2 cellular contexts compared by ENCODE assay signal in genomic region chr19:3471954-3472655, GRCh38.
TF ChIP-seq lines count a peak whose summit lies in the region.

No MANE protein-coding gene starts in this region.

TF ChIP-seq in GM12878, 131 proteins besides CTCF, POLR2A, EP300 and RAD21:
- TF ChIP-seq SMC3 (IDR thresholded peaks at IDR 0.05; ENCODE audit: borderline replicate concordance, low read length), result peak; percentile 52
- TF ChIP-seq EGR1 (IDR thresholded peaks at IDR 0.05; ENCODE audit: borderline replicate concordance in 1 of 2, low read depth in 2 of 2, low read length in 2 of 2), result 0 out of 3 replicates have a peak, but pooled peaks of 1 of the 2 experiments have one; percentile 43
- TF ChIP-seq SPI1 (IDR thresholded peaks at IDR 0.05; ENCODE audit: borderline replicate concordance, insufficient read depth, low read depth, low read length), result peak; percentile 69; the same call in 1 of the 2 replicates
- no peak for TF ChIP-seq CHD4 (IDR thresholded peaks at IDR 0.05)
- TF ChIP-seq FOXM1 (IDR thresholded peaks at IDR 0.05; ENCODE audit: low read depth, low read length), result no peak
- TF ChIP-seq IKZF1 (conservative IDR thresholded peaks at IDR 0.05), result no peak
- no peak for TF ChIP-seq YY1 (IDR thresholded peaks at IDR 0.05; ENCODE audit: low read depth, low read length)
- no peak for TF ChIP-seq USF2 (IDR thresholded peaks at IDR 0.05; ENCODE audit: borderline replicate concordance, low read depth, low read length)
- TF ChIP-seq CREB1 (IDR thresholded peaks at IDR 0.05; ENCODE audit: low read depth), result no peak
- TF ChIP-seq MYB (IDR thresholded peaks at IDR 0.05; ENCODE audit: borderline replicate concordance, low read depth, low read length), result no peak
TF ChIP-seq in GM12878: peak in this region for 3.

TF ChIP-seq in liver, 16 proteins besides CTCF, POLR2A, EP300 and RAD21:
- TF ChIP-seq YY1 (IDR thresholded peaks at IDR 0.05) (no peak), FOXA1 (IDR thresholded peaks at IDR 0.05) (no peak), SP1 (IDR thresholded peaks at IDR 0.05) (no peak), GABPA (IDR thresholded peaks at IDR 0.05 in 1 of 2, conservative IDR thresholded peaks at IDR 0.05 in 1 of 2) (no peak), RXRA (IDR thresholded peaks at IDR 0.05) (no peak), MAX (IDR thresholded peaks at IDR 0.05) (no peak), HNF4G (IDR thresholded peaks at IDR 0.05) (no peak), FOXA2 (IDR thresholded peaks at IDR 0.05) (no peak), TAF1 (conservative IDR thresholded peaks at IDR 0.05) (no peak), NR2F2 (IDR thresholded peaks at IDR 0.05) (no peak), EGR1 (IDR thresholded peaks at IDR 0.05; ENCODE audit: low read depth in 2 of 2) (no peak), HNF4A (conservative IDR thresholded peaks at IDR 0.05) (no peak), JUND (IDR thresholded peaks at IDR 0.05) (no peak)
- TF ChIP-seq, protein P1, sequence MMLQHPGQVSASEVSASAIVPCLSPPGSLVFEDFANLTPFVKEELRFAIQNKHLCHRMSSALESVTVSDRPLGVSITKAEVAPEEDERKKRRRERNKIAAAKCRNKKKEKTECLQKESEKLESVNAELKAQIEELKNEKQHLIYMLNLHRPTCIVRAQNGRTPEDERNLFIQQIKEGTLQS (IDR thresholded peaks at IDR 0.05), result no peak
- TF ChIP-seq, protein P2, sequence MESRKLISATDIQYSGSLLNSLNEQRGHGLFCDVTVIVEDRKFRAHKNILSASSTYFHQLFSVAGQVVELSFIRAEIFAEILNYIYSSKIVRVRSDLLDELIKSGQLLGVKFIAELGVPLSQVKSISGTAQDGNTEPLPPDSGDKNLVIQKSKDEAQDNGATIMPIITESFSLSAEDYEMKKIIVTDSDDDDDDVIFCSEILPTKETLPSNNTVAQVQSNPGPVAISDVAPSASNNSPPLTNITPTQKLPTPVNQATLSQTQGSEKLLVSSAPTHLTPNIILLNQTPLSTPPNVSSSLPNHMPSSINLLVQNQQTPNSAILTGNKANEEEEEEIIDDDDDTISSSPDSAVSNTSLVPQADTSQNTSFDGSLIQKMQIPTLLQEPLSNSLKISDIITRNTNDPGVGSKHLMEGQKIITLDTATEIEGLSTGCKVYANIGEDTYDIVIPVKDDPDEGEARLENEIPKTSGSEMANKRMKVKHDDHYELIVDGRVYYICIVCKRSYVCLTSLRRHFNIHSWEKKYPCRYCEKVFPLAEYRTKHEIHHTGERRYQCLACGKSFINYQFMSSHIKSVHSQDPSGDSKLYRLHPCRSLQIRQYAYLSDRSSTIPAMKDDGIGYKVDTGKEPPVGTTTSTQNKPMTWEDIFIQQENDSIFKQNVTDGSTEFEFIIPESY (IDR thresholded peaks at IDR 0.05), result no peak
- TF ChIP-seq, protein P3, sequence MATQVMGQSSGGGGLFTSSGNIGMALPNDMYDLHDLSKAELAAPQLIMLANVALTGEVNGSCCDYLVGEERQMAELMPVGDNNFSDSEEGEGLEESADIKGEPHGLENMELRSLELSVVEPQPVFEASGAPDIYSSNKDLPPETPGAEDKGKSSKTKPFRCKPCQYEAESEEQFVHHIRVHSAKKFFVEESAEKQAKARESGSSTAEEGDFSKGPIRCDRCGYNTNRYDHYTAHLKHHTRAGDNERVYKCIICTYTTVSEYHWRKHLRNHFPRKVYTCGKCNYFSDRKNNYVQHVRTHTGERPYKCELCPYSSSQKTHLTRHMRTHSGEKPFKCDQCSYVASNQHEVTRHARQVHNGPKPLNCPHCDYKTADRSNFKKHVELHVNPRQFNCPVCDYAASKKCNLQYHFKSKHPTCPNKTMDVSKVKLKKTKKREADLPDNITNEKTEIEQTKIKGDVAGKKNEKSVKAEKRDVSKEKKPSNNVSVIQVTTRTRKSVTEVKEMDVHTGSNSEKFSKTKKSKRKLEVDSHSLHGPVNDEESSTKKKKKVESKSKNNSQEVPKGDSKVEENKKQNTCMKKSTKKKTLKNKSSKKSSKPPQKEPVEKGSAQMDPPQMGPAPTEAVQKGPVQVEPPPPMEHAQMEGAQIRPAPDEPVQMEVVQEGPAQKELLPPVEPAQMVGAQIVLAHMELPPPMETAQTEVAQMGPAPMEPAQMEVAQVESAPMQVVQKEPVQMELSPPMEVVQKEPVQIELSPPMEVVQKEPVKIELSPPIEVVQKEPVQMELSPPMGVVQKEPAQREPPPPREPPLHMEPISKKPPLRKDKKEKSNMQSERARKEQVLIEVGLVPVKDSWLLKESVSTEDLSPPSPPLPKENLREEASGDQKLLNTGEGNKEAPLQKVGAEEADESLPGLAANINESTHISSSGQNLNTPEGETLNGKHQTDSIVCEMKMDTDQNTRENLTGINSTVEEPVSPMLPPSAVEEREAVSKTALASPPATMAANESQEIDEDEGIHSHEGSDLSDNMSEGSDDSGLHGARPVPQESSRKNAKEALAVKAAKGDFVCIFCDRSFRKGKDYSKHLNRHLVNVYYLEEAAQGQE (IDR thresholded peaks at IDR 0.05), result no peak
